ENCODE assay signal across 22 cellular contexts in genomic region chr1:236160540-236161127, GRCh38. TPM values are rescaled to one million over a fixed set of nuclear protein-coding genes. Genes with fewer than 3 reads are reported as not detected.
DNase-seq lines count a peak whose midpoint lies in the region; ATAC-seq and TF ChIP-seq lines count a peak whose summit lies in the region.
"Had no signal": no experiment of that assay in that cellular context is flagged by ENCODE, and none has a peak within 500 bp of the region (broad histone marks: within the 10 kb centered on the region; RNA-seq: fewer than 3 reads in every experiment).

No MANE protein-coding gene starts in this region.

- WGBS in sigmoid colon, 2 donors, result 88 to 93% methylated on average over 10 of the region's 10 CpGs

- TF ChIP-seq CTCF in sigmoid colon (IDR thresholded peaks at IDR 0.05), result no peak

- H3K9me3 ChIP-seq in sigmoid colon, result peaks cover 0 to 12% (median 0%) of the 10 kb centered on the region in 4 donors

- no peak for DNase-seq in activated CD4-positive, alpha-beta T cell treated with anti-CD3 and anti-CD28 coated beads for 36 hours
- DNase-seq in activated CD4-positive, alpha-beta T cell treated with anti-CD3 and anti-CD28 coated beads, Interleukin-2, amount 10 ng/mL, durations not matched to agents 7 days and 5 days, result no peak
- peak; percentile 48 for DNase-seq in sigmoid colon
- no peak for DNase-seq in cortex of kidney (lab: John Stamatoyannopoulos, UW)
- no peak for DNase-seq in Right ventricle myocardium superior
- DNase-seq: activated gamma-delta T cell; esophagus squamous epithelium; islet precursor cell; NCI-H1694; occipital lobe; PC-3; stimulated activated CD4-positive, alpha-beta T cell treated with anti-CD3 and anti-CD28 coated beads, Interleukin-2, amount 100 ng/mL, for 48 hours had no signal

- no peaks in the 10 kb centered on the region for H3K36me3 ChIP-seq in sigmoid colon
- H3K36me3 ChIP-seq: esophagus squamous epithelium had no signal

- no peaks in the 10 kb centered on the region for H3K4me1 ChIP-seq in sigmoid colon
- H3K4me1 ChIP-seq: esophagus squamous epithelium had no signal

- H3K4me1 Mint-ChIP-seq in activated CD4-positive, alpha-beta T cell treated with anti-CD3 and anti-CD28 coated beads for 36 hours, result peaks cover 37% of the 10 kb centered on the region
- H3K4me1 Mint-ChIP-seq in activated CD4-positive, alpha-beta T cell treated with anti-CD3 and anti-CD28 coated beads, Interleukin-2, amount 10 ng/mL, durations not matched to agents 7 days and 5 days, result peaks cover 16% of the 10 kb centered on the region
- peaks cover 43% of the 10 kb centered on the region for H3K4me1 Mint-ChIP-seq in activated T-helper 17 cell treated with anti-CD3 and anti-CD28 coated beads, Interleukin-2, amount 50 U/mL, for 72 hours
- H3K4me1 Mint-ChIP-seq: mesothelial cell of epicardium had no signal

- TF ChIP-seq POLR2A in sigmoid colon (IDR thresholded peaks at IDR 0.05), result no peak

- peak overlapping the region; percentile 12 for H3K27ac Mint-ChIP-seq in activated CD4-positive, alpha-beta T cell treated with anti-CD3 and anti-CD28 coated beads for 36 hours
- H3K27ac Mint-ChIP-seq in activated CD4-positive, alpha-beta T cell treated with anti-CD3 and anti-CD28 coated beads, Interleukin-2, amount 10 ng/mL, durations not matched to agents 7 days and 5 days, result no peak overlapping the region
- H3K27ac Mint-ChIP-seq in activated T-helper 17 cell treated with anti-CD3 and anti-CD28 coated beads, Interleukin-2, amount 50 U/mL, for 72 hours, result peak overlapping the region; percentile 72
- H3K27ac Mint-ChIP-seq: activated CD4-positive, alpha-beta memory T cell treated with anti-CD3 and anti-CD28 coated beads for 36 hours; mesothelial cell of epicardium had no signal

- peaks cover 21% of the 10 kb centered on the region for H3K9me3 Mint-ChIP-seq in activated CD4-positive, alpha-beta T cell treated with anti-CD3 and anti-CD28 coated beads for 36 hours (ENCODE audit: low read depth)
- peaks cover 19% of the 10 kb centered on the region for H3K9me3 Mint-ChIP-seq in activated CD4-positive, alpha-beta T cell treated with anti-CD3 and anti-CD28 coated beads, Interleukin-2, amount 10 ng/mL, durations not matched to agents 7 days and 5 days
- H3K9me3 Mint-ChIP-seq in activated T-helper 17 cell treated with anti-CD3 and anti-CD28 coated beads, Interleukin-2, amount 50 U/mL, for 72 hours, result peaks cover 5% of the 10 kb centered on the region

- H3K27me3 ChIP-seq in sigmoid colon, result no peaks in the 10 kb centered on the region
- H3K27me3 ChIP-seq: esophagus squamous epithelium, tibial nerve had no signal

- intact Hi-C loops in activated CD4-positive, alpha-beta T cell treated with anti-CD3 and anti-CD28 coated beads for 36 hours (cut with DNase I, micrococcal nuclease), result no loop called here
- intact Hi-C loops in sigmoid colon (cut with DNase I), result no loop called here
- intact Hi-C loops in Right ventricle myocardium superior (cut with DNase I), result no loop called here

- no peak overlapping the region for H3K27ac ChIP-seq in sigmoid colon
- H3K27ac ChIP-seq: 22Rv1, C4-2B, esophagus squamous epithelium, HL-60, SK-N-MC had no signal

- ATAC-seq in activated CD4-positive, alpha-beta T cell treated with anti-CD3 and anti-CD28 coated beads for 36 hours, result no peak
- ATAC-seq in HG02870 (IDR thresholded peaks at IDR 0.05; ENCODE audit: unreplicated experiment) (peak; percentile 2), HG02840 (IDR thresholded peaks at IDR 0.05; ENCODE audit: low FRiP score, unreplicated experiment) (no peak), Right ventricle myocardium superior (ENCODE audit: poor library complexity) (no peak)
- ATAC-seq in activated T-helper 17 cell treated with anti-CD3 and anti-CD28 coated beads, Interleukin-2, amount 50 U/mL, for 72 hours (replicated peaks), result no peak
- ATAC-seq: PC-3 had no signal

- peaks cover 28% of the 10 kb centered on the region for H3K36me3 Mint-ChIP-seq in activated CD4-positive, alpha-beta T cell treated with anti-CD3 and anti-CD28 coated beads for 36 hours (ENCODE audit: low read depth)
- peaks cover 20% of the 10 kb centered on the region for H3K36me3 Mint-ChIP-seq in activated CD4-positive, alpha-beta T cell treated with anti-CD3 and anti-CD28 coated beads, Interleukin-2, amount 10 ng/mL, durations not matched to agents 7 days and 5 days (ENCODE audit: low read depth)
- H3K36me3 Mint-ChIP-seq in activated T-helper 17 cell treated with anti-CD3 and anti-CD28 coated beads, Interleukin-2, amount 50 U/mL, for 72 hours (ENCODE audit: low read depth), result peaks cover 22% of the 10 kb centered on the region

- TF ChIP-seq EP300 in sigmoid colon (IDR thresholded peaks at IDR 0.05), result no peak

- H3K4me3 ChIP-seq in sigmoid colon, result no peak overlapping the region
- H3K4me3 ChIP-seq: esophagus squamous epithelium, SK-N-MC, tibial nerve had no signal

- CTCF ChIA-PET in activated CD4-positive, alpha-beta T cell treated with anti-CD3 and anti-CD28 coated beads for 36 hours (lab: Charles Lee), result no interaction called here
- CTCF ChIA-PET in activated CD4-positive, alpha-beta T cell treated with anti-CD3 and anti-CD28 coated beads, Interleukin-2, amount 10 ng/mL, durations not matched to agents 7 days and 5 days (lab: Charles Lee), result no interaction called here

- no peaks in the 10 kb centered on the region for H3K27me3 Mint-ChIP-seq in activated CD4-positive, alpha-beta T cell treated with anti-CD3 and anti-CD28 coated beads for 36 hours
- no peaks in the 10 kb centered on the region for H3K27me3 Mint-ChIP-seq in activated CD4-positive, alpha-beta T cell treated with anti-CD3 and anti-CD28 coated beads, Interleukin-2, amount 10 ng/mL, durations not matched to agents 7 days and 5 days
- H3K27me3 Mint-ChIP-seq in activated T-helper 17 cell treated with anti-CD3 and anti-CD28 coated beads, Interleukin-2, amount 50 U/mL, for 72 hours, result no peaks in the 10 kb centered on the region
- H3K27me3 Mint-ChIP-seq: activated CD4-positive, alpha-beta memory T cell treated with anti-CD3 and anti-CD28 coated beads for 36 hours had no signal

- no peak overlapping the region for H3K4me3 Mint-ChIP-seq in activated CD4-positive, alpha-beta T cell treated with anti-CD3 and anti-CD28 coated beads for 36 hours
- H3K4me3 Mint-ChIP-seq in activated CD4-positive, alpha-beta T cell treated with anti-CD3 and anti-CD28 coated beads, Interleukin-2, amount 10 ng/mL, durations not matched to agents 7 days and 5 days, result no peak overlapping the region
- H3K4me3 Mint-ChIP-seq in activated T-helper 17 cell treated with anti-CD3 and anti-CD28 coated beads, Interleukin-2, amount 50 U/mL, for 72 hours, result peak overlapping the region; percentile 26
- H3K4me3 Mint-ChIP-seq: activated CD4-positive, alpha-beta memory T cell treated with anti-CD3 and anti-CD28 coated beads for 36 hours; mesothelial cell of epicardium had no signal

- POLR2A ChIA-PET in activated CD4-positive, alpha-beta T cell treated with anti-CD3 and anti-CD28 coated beads for 36 hours (lab: Charles Lee), result no interaction called here
- POLR2A ChIA-PET in activated CD4-positive, alpha-beta T cell treated with anti-CD3 and anti-CD28 coated beads, Interleukin-2, amount 10 ng/mL, durations not matched to agents 7 days and 5 days (lab: Charles Lee), result no interaction called here

RNA-seq across cellular contexts. Expression of gene GPR137B, which starts 18.3 kb away (rescaled TPM):
- total RNA-seq in activated CD4-positive, alpha-beta T cell treated with anti-CD3 and anti-CD28 coated beads for 36 hours, result 1 to 10 TPM; 5.0 to 5.6 TPM
- 1 to 10 TPM; 5.0 to 5.8 TPM for total RNA-seq in activated CD4-positive, alpha-beta T cell treated with anti-CD3 and anti-CD28 coated beads, Interleukin-2, amount 10 ng/mL, durations not matched to agents 7 days and 5 days
- 10 to 100 TPM in 1 of 2 donors, 1 to 10 TPM in 1; 5.1 to 10.1 TPM for total RNA-seq in activated T-helper 17 cell treated with anti-CD3 and anti-CD28 coated beads, Interleukin-2, amount 50 U/mL, for 72 hours
- total RNA-seq in sigmoid colon (10 to 100 TPM in 3 of 4 donors, 1 to 10 TPM in 1; 9.2 to 25.5 (median 19.0) TPM), Right ventricle myocardium superior (27.5 TPM)
- 10 to 100 TPM in 1 of 3 donors, 1 to 10 TPM in 2; 6.0 to 10.8 (median 8.8) TPM for polyA plus RNA-seq in sigmoid colon
